In the genomic region with DNA sequence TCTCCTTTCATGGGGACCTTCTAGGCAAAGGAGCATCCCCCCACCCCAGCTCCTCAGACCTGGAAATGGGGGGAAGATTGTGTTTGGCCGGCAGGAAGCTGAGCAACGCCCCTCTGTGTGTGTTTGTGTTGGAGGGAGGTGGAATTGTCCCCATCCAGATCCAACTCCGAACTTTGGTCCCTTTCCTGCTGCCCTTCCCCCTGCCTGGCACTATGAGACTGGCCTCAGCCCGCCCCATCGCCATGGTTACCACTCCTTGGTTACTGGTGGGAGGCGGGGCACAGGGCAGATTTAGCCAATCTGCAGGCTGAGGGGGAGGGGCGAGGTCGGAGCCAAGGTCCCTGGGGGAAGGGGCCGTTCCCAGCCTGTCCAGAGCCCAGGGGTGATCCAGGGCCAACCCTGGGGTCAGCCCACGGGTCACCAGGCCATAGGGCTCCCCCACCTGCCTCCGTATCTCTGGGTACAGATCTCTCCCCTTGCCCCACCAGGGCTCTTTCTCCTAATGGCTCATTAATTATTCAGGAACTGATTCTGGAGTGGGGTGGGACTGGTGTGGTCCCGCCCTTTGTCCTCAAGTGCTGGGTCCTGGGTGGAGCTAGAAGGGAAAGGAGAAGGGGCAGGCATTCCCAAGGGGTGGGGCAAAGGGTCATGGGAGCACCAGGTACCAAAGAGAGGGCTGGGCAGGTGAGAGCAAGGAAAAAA, we compare ENCODE assay signal across 8 cellular contexts. TPM values are rescaled to one million over a fixed set of nuclear protein-coding genes. Genes with fewer than 3 reads are reported as not detected.
DNase-seq lines count a peak whose midpoint lies in the region; ATAC-seq, FAIRE-seq and TF ChIP-seq lines count a peak whose summit lies in the region.

No MANE protein-coding gene starts in this region.

- POLR2A ChIA-PET in K562 (lab: Yijun Ruan, JAX) = interaction anchor here (0.5 to 1.5 kb wide), 3 partner anchors 37 to 104 kb away, joined by 3 to 5 read pairs (median 3); partner anchors contain the start of gene KDM4A
- POLR2A ChIA-PET in activated CD4-positive, alpha-beta T cell treated with anti-CD3 and anti-CD28 coated beads, Interleukin-2, amount 10 ng/mL, durations not matched to agents 7 days and 5 days (lab: Charles Lee) = no interaction called here

- peaks cover 4% of the 10 kb centered on the region for H3K4me1 Mint-ChIP-seq in activated CD4-positive, alpha-beta T cell treated with anti-CD3 and anti-CD28 coated beads, Interleukin-2, amount 10 ng/mL, durations not matched to agents 7 days and 5 days

- H3K4me2 ChIP-seq in K562 (ENCODE audit: insufficient read depth, low read length) = no peak overlapping the region; the same call in 1 of the 2 replicates

- H3K4me3 Mint-ChIP-seq in activated CD4-positive, alpha-beta T cell treated with anti-CD3 and anti-CD28 coated beads, Interleukin-2, amount 10 ng/mL, durations not matched to agents 7 days and 5 days = no peak overlapping the region

- H3K36me3 Mint-ChIP-seq in activated CD4-positive, alpha-beta T cell treated with anti-CD3 and anti-CD28 coated beads, Interleukin-2, amount 10 ng/mL, durations not matched to agents 7 days and 5 days (ENCODE audit: low read depth) = no peaks in the 10 kb centered on the region

- in situ Hi-C loops in ACHN (cut with HindIII; ENCODE audit: low pct_ligation_motif_present, low pct_unique_long_range_greater_than_20kb, low sequenced_read_pairs) = no loop called here
- in situ Hi-C loops in K562 (cut with MboI) = no loop called here

- H3K27me3 ChIP-seq in K562 (ENCODE audit: control insufficient read depth in 2 of 2, insufficient read depth in 2 of 2, low read length in 2 of 2) = peaks cover 2 to 60% of the 10 kb centered on the region in 2 experiments; a peak in 3 of 5 replicates
- H3K27me3 ChIP-seq in lower lobe of right lung (ENCODE audit: low read depth) = no peaks in the 10 kb centered on the region

- no peak for TF ChIP-seq EP300 in K562 (IDR thresholded peaks at IDR 0.05; ENCODE audit: low read length)

- H3K79me2 ChIP-seq in K562 (ENCODE audit: control insufficient read depth, insufficient read depth, low read length) = no peaks in the 10 kb centered on the region

- H3K27ac ChIP-seq in K562 (ENCODE audit: extremely low read depth, low read depth, low read length) (no peak overlapping the region), lower lobe of right lung (no peak overlapping the region)

- no peaks in the 10 kb centered on the region for H3K9me3 ChIP-seq in K562 (replicated peaks; ENCODE audit: control insufficient read depth, insufficient read depth, low read depth, low read length)
- H3K9me3 ChIP-seq in lower lobe of right lung = no peaks in the 10 kb centered on the region

- H3K4me1 ChIP-seq in K562 (replicated peaks in 1 of 2; ENCODE audit: control insufficient read depth in 2 of 2, insufficient read depth in 2 of 2, low read length in 2 of 2) = peaks cover 8 to 35% of the 10 kb centered on the region in 2 experiments; a peak in 4 of 5 replicates
- peaks cover 80% of the 10 kb centered on the region for H3K4me1 ChIP-seq in lower lobe of right lung

- no peak overlapping the region for H2AFZ ChIP-seq in K562 (ENCODE audit: low read depth, low read length)

- H4K20me1 ChIP-seq in K562 (replicated peaks; ENCODE audit: control insufficient read depth, insufficient read depth, low read length) = peaks cover 10% of the 10 kb centered on the region

- no peaks in the 10 kb centered on the region for H3K36me3 ChIP-seq in K562 (ENCODE audit: control insufficient read depth, insufficient read depth, low read length)
- no peaks in the 10 kb centered on the region for H3K36me3 ChIP-seq in lower lobe of right lung

- no peaks in the 10 kb centered on the region for H3K9me3 Mint-ChIP-seq in activated CD4-positive, alpha-beta T cell treated with anti-CD3 and anti-CD28 coated beads, Interleukin-2, amount 10 ng/mL, durations not matched to agents 7 days and 5 days

- H3K4me3 ChIP-seq in K562 (no peak overlapping the region), lower lobe of right lung (no peak overlapping the region)

- no peak for TF ChIP-seq POLR2A in K562 (conservative IDR thresholded peaks at IDR 0.05)

- no peak overlapping the region for H3K27ac Mint-ChIP-seq in activated CD4-positive, alpha-beta T cell treated with anti-CD3 and anti-CD28 coated beads, Interleukin-2, amount 10 ng/mL, durations not matched to agents 7 days and 5 days

- BruUV-seq in K562 (replicated peaks; lab: Mats Ljungman, UMichigan) = no TSS peak

- WGBS in K562 (ENCODE audit: insufficient coverage, low coverage, missing lambda C conversion rate) = 6% methylated on average over 12 of the region's 12 CpGs

- H3K9me1 ChIP-seq in K562 (ENCODE audit: control insufficient read depth, insufficient read depth, low read length) = peaks cover 8% of the 10 kb centered on the region

- H3K9ac ChIP-seq in K562 (ENCODE audit: insufficient read depth in 1 of 2, low read depth in 2 of 2, low read length in 2 of 2) = no peak overlapping the region; a peak in 1 of 4 replicates

- CTCF ChIA-PET in K562 (lab: Yijun Ruan, JAX; ENCODE audit: low intra/inter-chr PET ratio) = no interaction called here
- CTCF ChIA-PET in activated CD4-positive, alpha-beta T cell treated with anti-CD3 and anti-CD28 coated beads, Interleukin-2, amount 10 ng/mL, durations not matched to agents 7 days and 5 days (lab: Charles Lee) = no interaction called here

- intact Hi-C loops in K562 (cut with micrococcal nuclease) (no loop called here), lower lobe of right lung (cut with DNase I) (no loop called here)

- H3K27me3 Mint-ChIP-seq in activated CD4-positive, alpha-beta T cell treated with anti-CD3 and anti-CD28 coated beads, Interleukin-2, amount 10 ng/mL, durations not matched to agents 7 days and 5 days = peaks cover 5% of the 10 kb centered on the region

- DNase-seq in ACHN = peak; percentile 35
- DNase-seq in HuH-7.5 (ENCODE audit: low spot score) = peak; percentile 91
- DNase-seq in K562 (ENCODE audit: extremely low read depth in 1 of 4, low spot score in 3 of 4) = peak; percentile 39 to 73 (median 69)
- DNase-seq in lower lobe of right lung = peak; percentile 77
- no peak for DNase-seq in NK-92 (lab: John Stamatoyannopoulos, UW; ENCODE audit: unreplicated experiment)
- no peak for DNase-seq in LoVo (ENCODE audit: low spot score)
- DNase-seq in D721Med (ENCODE audit: insufficient read length, low spot score) = no peak
- DNase-seq in activated CD4-positive, alpha-beta T cell treated with anti-CD3 and anti-CD28 coated beads, Interleukin-2, amount 10 ng/mL, durations not matched to agents 7 days and 5 days = no peak

- peak; percentile 69 for FAIRE-seq in K562 (lab: Jason Lieb, UNC)
- no peak for FAIRE-seq in D721Med (lab: Jason Lieb, UNC)

- no peak for TF ChIP-seq RAD21 in K562 (CRISPR knock-in tag; conservative IDR thresholded peaks at IDR 0.05 in 1 of 2, IDR thresholded peaks at IDR 0.05 in 1 of 2)

- peak; percentile 37 for ATAC-seq in K562
- peak; percentile 41 to 50 for ATAC-seq in lower lobe of right lung

- TF ChIP-seq CTCF in K562 (IDR thresholded peaks at IDR 0.05 in 2 of 3, conservative IDR thresholded peaks at IDR 0.05 in 1 of 3; ENCODE audit: insufficient read depth in 2 of 3, low read depth in 1 of 3, low read length in 3 of 3) (no peak), lower lobe of right lung (IDR thresholded peaks at IDR 0.05) (no peak), D721Med (IDR thresholded peaks at IDR 0.05; ENCODE audit: insufficient read depth, missing control alignments) (no peak)

TF ChIP-seq in K562, 482 proteins besides CTCF, POLR2A, EP300 and RAD21 (continues in another document):
- TF ChIP-seq SMAD1 (IDR thresholded peaks at IDR 0.05; ENCODE audit: low read depth, low read length, partially characterized antibody) (no peak), CSDE1 (IDR thresholded peaks at IDR 0.05) (0 out of 4 replicates have a peak, but pooled peaks of 1 of the 2 experiments have one; percentile 68), BMI1 (IDR thresholded peaks at IDR 0.05; ENCODE audit: low read length) (0 out of 2 replicates have a peak, but pooled peaks have one; percentile 16), MYNN (IDR thresholded peaks at IDR 0.05) (peak; percentile 83), MYNN (CRISPR knock-in tag; IDR thresholded peaks at IDR 0.05) (no peak), ZBTB7A (IDR thresholded peaks at IDR 0.05; ENCODE audit: borderline replicate concordance, control insufficient read depth, low read depth, low read length) (peak; percentile 14; the same call in 1 of the 2 replicates)
- TF ChIP-seq, protein P1, sequence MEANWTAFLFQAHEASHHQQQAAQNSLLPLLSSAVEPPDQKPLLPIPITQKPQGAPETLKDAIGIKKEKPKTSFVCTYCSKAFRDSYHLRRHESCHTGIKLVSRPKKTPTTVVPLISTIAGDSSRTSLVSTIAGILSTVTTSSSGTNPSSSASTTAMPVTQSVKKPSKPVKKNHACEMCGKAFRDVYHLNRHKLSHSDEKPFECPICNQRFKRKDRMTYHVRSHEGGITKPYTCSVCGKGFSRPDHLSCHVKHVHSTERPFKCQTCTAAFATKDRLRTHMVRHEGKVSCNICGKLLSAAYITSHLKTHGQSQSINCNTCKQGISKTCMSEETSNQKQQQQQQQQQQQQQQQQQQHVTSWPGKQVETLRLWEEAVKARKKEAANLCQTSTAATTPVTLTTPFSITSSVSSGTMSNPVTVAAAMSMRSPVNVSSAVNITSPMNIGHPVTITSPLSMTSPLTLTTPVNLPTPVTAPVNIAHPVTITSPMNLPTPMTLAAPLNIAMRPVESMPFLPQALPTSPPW (CRISPR knock-in tag; IDR thresholded peaks at IDR 0.05) = 0 out of 2 replicates have a peak, but pooled peaks have one; percentile 15

RNA-seq across cellular contexts. Expression of gene PTPRF, which starts 15.2 kb away (rescaled TPM):
- total RNA-seq in K562 (2011; cell fraction: chromatin; rRNA removed; ENCODE audit: low replicate concordance) = 17.5 and 46.4 TPM in 2 replicates
- total RNA-seq in K562 (2011; cell fraction: nucleolus; rRNA removed) = 18.8 and 22.8 TPM in 2 replicates
- total RNA-seq in K562 (2011; cell fraction: nucleoplasm; rRNA removed) = 14.9 and 27.1 TPM in 2 replicates
- total RNA-seq in K562 (2014; rRNA removed) (1.1 and 1.5 TPM in 2 replicates), K562 (2014; rRNA removed; fragmentation: Illumina TruSeq; extraction: Trizol) (0.41 and 1.1 TPM in 2 replicates), K562 (2015; rRNA removed; fragmentation: Illumina TruSeq; extraction: Trizol) (0.08 and 0.51 TPM in 2 replicates), K562 (2021) (3.3 and 4.2 TPM in 2 replicates), lower lobe of right lung (176 TPM)
- polyA plus RNA-seq in K562 (2011; rRNA removed) (4.3 and 12.0 TPM in 2 replicates), K562 (2014; fragmentation: Illumina TruSeq; extraction: Trizol) (1.1 and 1.4 TPM in 2 replicates), K562 (2014; fragmentation: Nextera tagmentation; extraction: Ambion mirVana) (under 1 TPM; 0.13 to 0.20 TPM), K562 (2014; rRNA removed) (0.90 and 1.2 TPM in 2 replicates)
- 5.1 and 6.0 TPM in 2 replicates for polyA plus RNA-seq in K562 (2011; cell fraction: cytosol; rRNA removed)
- 13.9 and 24.1 TPM in 2 replicates for polyA plus RNA-seq in K562 (2011; cell fraction: nucleus; rRNA removed)
- 0.86 and 1.5 TPM in 2 replicates for polyA plus RNA-seq in K562 (2012)
- polyA minus RNA-seq in K562 (2011; rRNA and poly(A)+ RNA removed) = 8.6 and 12.7 TPM in 2 replicates
- polyA minus RNA-seq in K562 (2011; cell fraction: cytosol; rRNA and poly(A)+ RNA removed) = 5.7 and 22.0 TPM in 2 replicates
- 5.0 and 8.4 TPM in 2 replicates for polyA minus RNA-seq in K562 (2011; cell fraction: nucleus; rRNA and poly(A)+ RNA removed)
- total RNA-seq in activated CD4-positive, alpha-beta T cell treated with anti-CD3 and anti-CD28 coated beads, Interleukin-2, amount 10 ng/mL, durations not matched to agents 7 days and 5 days = under 1 TPM; 0.37 to 0.42 TPM

Comparison
In these comparisons a context has a peak if more than half of its experiments do, and no peak if none do; other contexts are left out.
1. DNase-seq: peak in ACHN (single experiment), HuH-7.5 (single experiment), K562 (4 of 4) and lower lobe of right lung (single experiment); none in NK-92 (single experiment), LoVo (single experiment), D721Med (single experiment) and activated CD4-positive, alpha-beta T cell treated with anti-CD3 and anti-CD28 coated beads, Interleukin-2, amount 10 ng/mL, durations not matched to agents 7 days and 5 days (single experiment).